14 cellular contexts compared by ENCODE assay signal in genomic region chr7:111958889-111959288, GRCh38.
DNase-seq lines count a peak whose midpoint lies in the region; ATAC-seq and TF ChIP-seq lines count a peak whose summit lies in the region.
"Had no signal": no experiment of that assay in that cellular context is flagged by ENCODE, and none has a peak within 500 bp of the region (broad histone marks: within the 10 kb centered on the region; RNA-seq: fewer than 3 reads in every experiment).

No MANE protein-coding gene starts in this region.

- H3K4me3 ChIP-seq in RWPE2 (ENCODE audit: severe bottlenecking): no peak overlapping the region
- H3K4me3 ChIP-seq: BLaER1 treated with 17β-estradiol and CSF1 and Interleukin-3, amounts not matched to agents 10 nM and 100 nM; K562; right atrium auricular region had no signal

- no peak for TF ChIP-seq CTCF in RWPE2 (IDR thresholded peaks at IDR 0.05; ENCODE audit: poor library complexity, severe bottlenecking)

- H3K27me3 ChIP-seq in RWPE2 (ENCODE audit: insufficient read depth, poor library complexity, severe bottlenecking): no peaks in the 10 kb centered on the region
- H3K27me3 ChIP-seq: BLaER1 treated with 17β-estradiol and CSF1 and Interleukin-3, amounts not matched to agents 10 nM and 100 nM; right atrium auricular region had no signal

- H3K36me3 ChIP-seq in RWPE2 (ENCODE audit: low read depth): no peaks in the 10 kb centered on the region
- H3K36me3 ChIP-seq: right atrium auricular region had no signal

- H3K9me3 ChIP-seq in RWPE2 (ENCODE audit: severe bottlenecking): no peaks in the 10 kb centered on the region
- H3K9me3 ChIP-seq: BLaER1 treated with 17β-estradiol and CSF1 and Interleukin-3, amounts not matched to agents 10 nM and 100 nM; right atrium auricular region had no signal

- in situ Hi-C loops in KBM-7 (cut with MboI; ENCODE audit: low pct_unique_long_range_greater_than_20kb, low sequenced_read_pairs): no loop called here

- H3K27ac ChIP-seq in RWPE2 (ENCODE audit: poor library complexity, severe bottlenecking): no peak overlapping the region
- H3K27ac ChIP-seq: BLaER1 treated with 17β-estradiol and CSF1 and Interleukin-3, amounts not matched to agents 10 nM and 100 nM; right atrium auricular region had no signal

- ATAC-seq in RWPE2 (ENCODE audit: low read depth) (peak; percentile 68), HG02973 (IDR thresholded peaks at IDR 0.05; ENCODE audit: unreplicated experiment) (no peak)
- ATAC-seq: K562 had no signal

- H3K4me1 ChIP-seq in RWPE2 (ENCODE audit: insufficient read depth, poor library complexity, severe bottlenecking): peaks cover 13% of the 10 kb centered on the region

- DNase-seq in DMS53 (lab: John Stamatoyannopoulos, UW): peak; percentile 77
- peak; percentile 90 for DNase-seq in NCI-H146 (lab: John Stamatoyannopoulos, UW)
- peak; percentile 49 for DNase-seq in RWPE2 (ENCODE audit: low spot score)
- DNase-seq in lung microvascular endothelial cell (ENCODE audit: low read depth in 2 of 2): peak; percentile 38 to 41
- DNase-seq in SKM-1 (lab: John Stamatoyannopoulos, UW; ENCODE audit: unreplicated experiment): no peak
- no peak for DNase-seq in activated T-cell treated with anti-CD3 and anti-CD28 coated beads for 4 hours
- no peak for DNase-seq in KBM-7
- DNase-seq: activated T-cell treated with anti-CD3 and anti-CD28 coated beads, Interleukin-2, amount 50 U/mL, for 48 hours; effector CD4-positive, alpha-beta T cell; foreskin melanocyte had no signal

Comparison
In these comparisons a context has a peak if more than half of its experiments do, and no peak if none do; other contexts are left out.
1. DNase-seq: peak in DMS53 (single experiment), NCI-H146 (single experiment), RWPE2 (single experiment) and lung microvascular endothelial cell (2 of 2); none in SKM-1 (single experiment), activated T-cell treated with anti-CD3 and anti-CD28 coated beads for 4 hours (single experiment) and KBM-7 (single experiment).